ENCODE assay signal across 26 cellular contexts in the genomic region with DNA sequence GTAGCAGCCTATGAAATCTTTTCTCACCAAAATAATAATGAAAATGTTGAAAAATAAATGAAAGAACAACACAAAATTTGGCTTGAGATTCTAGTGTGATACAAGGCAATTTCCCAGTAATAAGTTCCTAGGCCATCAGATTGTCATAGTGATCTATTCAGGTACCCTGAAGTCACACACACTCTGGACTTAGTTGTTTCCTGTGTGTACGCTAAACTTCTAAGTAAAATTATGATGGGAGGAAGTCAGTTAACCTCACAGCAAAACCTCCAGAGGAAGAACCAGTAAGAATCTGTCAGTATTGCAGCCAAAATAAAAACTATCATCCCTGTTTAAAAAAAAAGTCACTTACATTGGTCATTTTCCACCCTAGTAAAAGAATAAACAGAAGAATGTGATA.
"Had no signal": no experiment of that assay in that cellular context is flagged by ENCODE, and none has a peak within 500 bp of the region (broad histone marks: within the 10 kb centered on the region; RNA-seq: fewer than 3 reads in every experiment).

No MANE protein-coding gene starts in this region.

- ATAC-seq: activated naive CD8-positive, alpha-beta T cell treated with anti-CD3 and anti-CD28 coated beads, Interleukin-2, amount 50 U/mL, for 24 hours; activated T-helper 17 cell treated with anti-CD3 and anti-CD28 coated beads, Interleukin-2, amount 50 U/mL, for 72 hours; body of pancreas; K562; SK-N-SH treated with all-trans-retinoic acid at 6 μM for 48 hours; WTC11 had no signal

- H3K9me3 ChIP-seq: body of pancreas, MG63, SJSA1 had no signal

- H3K4me3 Mint-ChIP-seq: activated naive CD8-positive, alpha-beta T cell treated with anti-CD3 and anti-CD28 coated beads, Interleukin-2, amount 50 U/mL, for 24 hours; activated T-helper 17 cell treated with anti-CD3 and anti-CD28 coated beads, Interleukin-2, amount 50 U/mL, for 72 hours; T-helper 1 cell treated with Interleukin-12 subunit alpha and Interleukin-12 subunit beta and Interleukin-4 antibody, amounts not matched to agents 30 μg/mL and 1 μg/mL, for 36 hours; WTC11 had no signal

- H3K27ac ChIP-seq: ascending aorta, body of pancreas, coronary artery, SJSA1 had no signal

- H3K9me3 Mint-ChIP-seq: activated T-helper 17 cell treated with anti-CD3 and anti-CD28 coated beads, Interleukin-2, amount 50 U/mL, for 72 hours had no signal

- H3K4me1 Mint-ChIP-seq: activated T-helper 17 cell treated with anti-CD3 and anti-CD28 coated beads, Interleukin-2, amount 50 U/mL, for 72 hours had no signal

- H3K27ac Mint-ChIP-seq: activated naive CD8-positive, alpha-beta T cell treated with anti-CD3 and anti-CD28 coated beads, Interleukin-2, amount 50 U/mL, for 24 hours; activated T-helper 17 cell treated with anti-CD3 and anti-CD28 coated beads, Interleukin-2, amount 50 U/mL, for 72 hours; T-helper 1 cell treated with Interleukin-12 subunit alpha and Interleukin-12 subunit beta and Interleukin-4 antibody, amounts not matched to agents 30 μg/mL and 1 μg/mL, for 36 hours; WTC11 had no signal

- H3K36me3 ChIP-seq: ascending aorta, MG63, SJSA1 had no signal

- H3K4me3 ChIP-seq: ascending aorta, body of pancreas, coronary artery, K562, MG63, SJSA1 had no signal

- H3K27me3 ChIP-seq: ascending aorta, body of pancreas, MG63, SJSA1 had no signal

- DNase-seq: activated CD4-positive, alpha-beta T cell treated with anti-CD3 and anti-CD28 coated beads for 48 hours; activated CD4-positive, CD25-positive, alpha-beta regulatory T cell treated with anti-CD3 and anti-CD28 coated beads, Interleukin-2, amount 50 U/mL, for 72 hours; activated gamma-delta T cell; activated naive CD4-positive, alpha-beta T cell treated with anti-CD3 and anti-CD28 coated beads, Interleukin-2, amount 50 U/mL, for 16 hours; activated naive CD8-positive, alpha-beta T cell treated with anti-CD3 and anti-CD28 coated beads, Interleukin-2, amount 50 U/mL, for 24 hours; activated T-cell treated with anti-CD3 and anti-CD28 coated beads for 4 hours; activated T-cell treated with anti-CD3 and anti-CD28 coated beads, Interleukin-2, amount 50 U/mL, for 48 hours; amniotic stem cell; body of pancreas; central memory CD4-positive, alpha-beta T cell; MG63; NCI-H1105 treated with DMSO at 0.1 percent for 48 hours; NCI-H1436 treated with DMSO at 0.1 percent for 48 hours; NCI-H187; NCI-H2081; NCI-H524; SHP77; T-helper 9 cell had no signal

- H3K4me1 ChIP-seq: ascending aorta, body of pancreas, SJSA1 had no signal

- H3K27me3 Mint-ChIP-seq: activated naive CD8-positive, alpha-beta T cell treated with anti-CD3 and anti-CD28 coated beads, Interleukin-2, amount 50 U/mL, for 24 hours had no signal
